In the genomic region with DNA sequence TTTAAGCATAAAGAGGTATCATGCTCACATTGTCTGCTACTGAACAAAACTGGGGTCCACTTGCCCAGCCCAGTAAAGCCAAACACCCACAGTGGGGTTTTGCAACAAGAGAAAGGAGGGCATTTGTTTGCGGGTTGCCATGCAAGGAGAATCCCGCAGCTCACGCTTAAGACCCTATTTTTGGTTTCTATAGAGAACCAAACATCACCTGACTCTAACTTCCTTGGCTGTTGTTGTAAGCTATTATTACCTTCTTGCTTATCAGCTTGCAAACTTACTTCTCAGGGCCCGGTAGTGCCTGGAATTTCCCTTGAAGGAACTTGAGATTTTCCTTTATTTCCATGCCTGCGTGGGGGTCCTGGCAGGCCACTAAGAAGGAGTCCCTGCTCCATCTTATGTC, we compare ENCODE assay signal across 19 cellular contexts. TPM values are rescaled to one million over a fixed set of nuclear protein-coding genes. Genes with fewer than 3 reads are reported as not detected.
A peak's percentile ranks its signal among the peaks of the same experiment; 100 is the strongest.
DNase-seq lines count a peak whose midpoint lies in the region; ATAC-seq, FAIRE-seq and TF ChIP-seq lines count a peak whose summit lies in the region.
"Had no signal": no experiment of that assay in that cellular context is flagged by ENCODE, and none has a peak within 500 bp of the region (broad histone marks: within the 10 kb centered on the region; RNA-seq: fewer than 3 reads in every experiment).

No MANE protein-coding gene starts in this region.

- H3K79me2 ChIP-seq in GM12878 (ENCODE audit: control insufficient read depth, insufficient read depth, low read length) = no peaks in the 10 kb centered on the region
- no peaks in the 10 kb centered on the region for H3K79me2 ChIP-seq in Karpas-422 (ENCODE audit: low read length)

- no peak overlapping the region for H3K4me3 ChIP-seq in cardiac muscle cell
- no peak overlapping the region for H3K4me3 ChIP-seq in GM12878
- no peak overlapping the region for H3K4me3 ChIP-seq in tibial nerve
- H3K4me3 ChIP-seq in Karpas-422 (ENCODE audit: low read length) = no peak overlapping the region
- H3K4me3 ChIP-seq: A549, K562, transverse colon had no signal

- RAD21 ChIA-PET in GM12878 (lab: Charles Lee; ENCODE audit: unreplicated experiment) = interaction anchor here (4.1 kb wide), 1 partner anchor 20 kb away, joined by 23 read pairs; no protein-coding TSS in a partner anchor

- H3K9ac ChIP-seq in GM12878 (ENCODE audit: control insufficient read depth, insufficient read depth, low read length) (no peak overlapping the region), Karpas-422 (ENCODE audit: low read length) (no peak overlapping the region)

- peaks cover 72% of the 10 kb centered on the region for H3K4me1 Mint-ChIP-seq in mesothelial cell of epicardium
- H3K4me1 Mint-ChIP-seq: CD8-positive, alpha-beta memory T cell had no signal

- in situ Hi-C loops in GM12878 (cut with MboI) = no loop called here

- SMC1A ChIA-PET in GM12878 (lab: Charles Lee; ENCODE audit: uncharacterized antibody, unreplicated experiment) = interaction anchor here (0.7 to 8.3 kb wide), 6 partner anchors 10 to 54 kb away, joined by 3 to 97 read pairs (median 5); no protein-coding TSS in a partner anchor

- H3K27ac Mint-ChIP-seq in mesothelial cell of epicardium = peak overlapping the region; percentile 77
- H3K27ac Mint-ChIP-seq: CD8-positive, alpha-beta memory T cell had no signal

- H3K27me3 ChIP-seq in cardiac muscle cell = no peaks in the 10 kb centered on the region
- H3K27me3 ChIP-seq in GM12878 (replicated peaks in 1 of 2; ENCODE audit: control insufficient read depth in 2 of 2, insufficient read depth in 2 of 2, low read length in 1 of 2) = no peaks in the 10 kb centered on the region
- no peaks in the 10 kb centered on the region for H3K27me3 ChIP-seq in tibial nerve
- no peaks in the 10 kb centered on the region for H3K27me3 ChIP-seq in Karpas-422 (ENCODE audit: low read length)
- H3K27me3 ChIP-seq: transverse colon had no signal

- H3K9me2 ChIP-seq in Karpas-422 (replicated peaks; ENCODE audit: insufficient read depth, low read length) = no peaks in the 10 kb centered on the region

- DNase-seq in cardiac muscle cell (ENCODE audit: low read depth in 1 of 2, low spot score in 1 of 2) (no peak), left ventricle myocardium superior (no peak), GM12878 (ENCODE audit: low read depth, low spot score) (no peak), mesothelial cell of epicardium (ENCODE audit: low spot score in 2 of 2, unreplicated experiment in 2 of 2) (no peak), tibial nerve (ENCODE audit: low spot score in 2 of 2) (no peak), Karpas-422 (no peak)
- DNase-seq: activated effector memory CD4-positive, alpha-beta T cell treated with anti-CD3 and anti-CD28 coated beads, Interleukin-2, amount 50 U/mL, for 16 hours; CD8-positive, alpha-beta memory T cell; NCI-H1694 treated with DMSO at 0.1 percent for 48 hours; SHP77; transverse colon had no signal

- TF ChIP-seq RAD21 in GM12878 (IDR thresholded peaks at IDR 0.05; ENCODE audit: insufficient read depth, low read depth, low read length) = no peak

- TF ChIP-seq POLR2A in GM12878 (IDR thresholded peaks at IDR 0.05; ENCODE audit: low read depth, low read length) (no peak), tibial nerve (IDR thresholded peaks at IDR 0.05) (no peak)

- H3K27me3 Mint-ChIP-seq in mesothelial cell of epicardium (ENCODE audit: low read depth) = no peaks in the 10 kb centered on the region

- CTCF ChIA-PET in GM12878 (lab: Yijun Ruan, JAX) = interaction anchor here (4.5 kb wide), 1 partner anchor 20 kb away, joined by 39 read pairs; no protein-coding TSS in a partner anchor

- H2AFZ ChIP-seq in GM12878 (ENCODE audit: control insufficient read depth, low read depth, low read length) = peak overlapping the region; percentile 43
- H2AFZ ChIP-seq in Karpas-422 (ENCODE audit: low read length) = no peak overlapping the region

- POLR2A ChIA-PET in GM12878 (lab: Charles Lee) = no interaction called here

- 34% methylated on average over 5 of the region's 5 CpGs for WGBS in GM12878 (ENCODE audit: insufficient coverage, insufficient replicate concordance, low lambda C conversion rate, missing lambda C conversion rate)
- WGBS in tibial nerve, 2 donors = 73 to 74% methylated on average over 5 of the region's 5 CpGs

- TF ChIP-seq EP300 in GM12878 (IDR thresholded peaks at IDR 0.05; ENCODE audit: borderline replicate concordance in 1 of 2, control insufficient read depth in 1 of 2, low read depth in 2 of 2, low read length in 2 of 2) (peak in 1 of 2 experiments; percentile 72; a peak in 2 of 4 replicates), tibial nerve (IDR thresholded peaks at IDR 0.05) (no peak)

- peaks cover 2% of the 10 kb centered on the region for H3K36me3 Mint-ChIP-seq in mesothelial cell of epicardium

- ATAC-seq in left ventricle myocardium superior = no peak
- no peak for ATAC-seq in GM12878
- ATAC-seq in GM19351 (IDR thresholded peaks at IDR 0.05; ENCODE audit: unreplicated experiment) = no peak
- ATAC-seq in HG03520 (IDR thresholded peaks at IDR 0.05; ENCODE audit: unreplicated experiment) = no peak
- ATAC-seq: A549; activated CD4-positive, CD25-positive, alpha-beta regulatory T cell treated with anti-CD3 and anti-CD28 coated beads, Interleukin-2, amount 50 U/mL, for 24 hours; K562 had no signal

- no TSS peak for BruUV-seq in GM12878 (replicated peaks; lab: Mats Ljungman, UMichigan)

- no peaks in the 10 kb centered on the region for H3K9me3 Mint-ChIP-seq in mesothelial cell of epicardium
- H3K9me3 Mint-ChIP-seq: CD8-positive, alpha-beta memory T cell had no signal

- TF ChIP-seq CTCF in cardiac muscle cell (IDR thresholded peaks at IDR 0.05; ENCODE audit: low read depth, low read length) (no peak), GM12878 (IDR thresholded peaks at IDR 0.05 in 2 of 3, conservative IDR thresholded peaks at IDR 0.05 in 1 of 3; ENCODE audit: control insufficient read depth in 2 of 3, extremely low read depth in 1 of 3, insufficient read depth in 1 of 3, low read depth in 3 of 3, low read length in 3 of 3) (no peak), mesothelial cell of epicardium (IDR thresholded peaks at IDR 0.05; ENCODE audit: unreplicated experiment) (no peak), tibial nerve (IDR thresholded peaks at IDR 0.05) (no peak)

- H3K27ac ChIP-seq in cardiac muscle cell (peak overlapping the region; percentile 78), GM12878 (ENCODE audit: control insufficient read depth, insufficient read depth) (peak overlapping the region; percentile 62; the same call in 1 of the 2 replicates), tibial nerve (peak overlapping the region in 3 of 4 donors; percentile 48 to 97 (median 86)), Karpas-422 (ENCODE audit: low read length) (no peak overlapping the region)

- peaks cover 46% of the 10 kb centered on the region for H3K4me1 ChIP-seq in cardiac muscle cell (ENCODE audit: low read depth)
- H3K4me1 ChIP-seq in GM12878 (ENCODE audit: control insufficient read depth, insufficient read depth, low read length) = peaks cover 45% of the 10 kb centered on the region
- peaks cover 0 to 75% (median 56%) of the 10 kb centered on the region in 4 donors for H3K4me1 ChIP-seq in tibial nerve
- H3K4me1 ChIP-seq in Karpas-422 (ENCODE audit: low read length) = no peaks in the 10 kb centered on the region

- intact Hi-C loops in left ventricle myocardium superior (cut with micrococcal nuclease) = loop anchor here (2.0 kb wide), 1 partner anchor 20 kb away; no protein-coding TSS in a partner anchor
- intact Hi-C loops in GM12878 (cut with micrococcal nuclease; ENCODE audit: unreplicated experiment) = no loop called here

- no peak overlapping the region for H3K4me3 Mint-ChIP-seq in mesothelial cell of epicardium
- H3K4me3 Mint-ChIP-seq: CD8-positive, alpha-beta memory T cell had no signal

- H4K20me1 ChIP-seq in GM12878 (ENCODE audit: control insufficient read depth, insufficient read depth) = no peaks in the 10 kb centered on the region
- H4K20me1 ChIP-seq in Karpas-422 (ENCODE audit: insufficient read depth, low read depth, low read length) = no peaks in the 10 kb centered on the region

- no peak for FAIRE-seq in GM12878 (lab: Jason Lieb, UNC)
- FAIRE-seq: A549, frontal cortex, K562 had no signal

- H3K4me2 ChIP-seq in GM12878 (ENCODE audit: control insufficient read depth, insufficient read depth) = peak overlapping the region; percentile 46
- H3K4me2 ChIP-seq in Karpas-422 (ENCODE audit: low read depth, low read length, poor library complexity, severe bottlenecking) = no peak overlapping the region
- H3K4me2 ChIP-seq: A549 had no signal

- H3K9me3 ChIP-seq in cardiac muscle cell (ENCODE audit: low read depth) (no peaks in the 10 kb centered on the region), GM12878 (replicated peaks; ENCODE audit: control insufficient read depth, insufficient read depth, low read length) (no peaks in the 10 kb centered on the region), tibial nerve (no peaks in the 10 kb centered on the region), Karpas-422 (ENCODE audit: low read length) (no peaks in the 10 kb centered on the region)
- H3K9me3 ChIP-seq: A549, transverse colon had no signal

- H3K36me3 ChIP-seq in cardiac muscle cell (no peaks in the 10 kb centered on the region), GM12878 (ENCODE audit: control insufficient read depth in 2 of 2, insufficient read depth in 2 of 2, low read length in 1 of 2) (no peaks in the 10 kb centered on the region), tibial nerve (no peaks in the 10 kb centered on the region), Karpas-422 (ENCODE audit: insufficient read depth, low read length) (no peaks in the 10 kb centered on the region)
- H3K36me3 ChIP-seq: transverse colon had no signal

RNA-seq across cellular contexts. Expression of gene IFIT3, which starts 20.7 kb away (rescaled TPM):
- total RNA-seq in cardiac muscle cell (0.21 and 0.24 TPM in 2 replicates), left ventricle myocardium superior (8.8 TPM), GM12878 (2014; rRNA removed) (39.1 and 55.0 TPM in 2 replicates), GM12878 (2014; rRNA removed; fragmentation: Illumina TruSeq; extraction: Trizol) (67.3 and 79.1 TPM in 2 replicates), GM12878 (2021) (38.9 and 44.4 TPM in 2 replicates), mesothelial cell of epicardium (14.3 to 17.8 TPM (median 14.9 TPM) in 3 replicates), tibial nerve (10 to 100 TPM in 3 of 4 donors, 1 to 10 TPM in 1; 7.2 to 24.9 (median 17.6) TPM)
- polyA plus RNA-seq in cardiac muscle cell (0.47 and 0.70 TPM in 2 replicates), GM12878 (2011; rRNA removed) (30.8 and 39.2 TPM in 2 replicates), GM12878 (2014; fragmentation: Illumina TruSeq; extraction: Trizol) (70.2 and 91.4 TPM in 2 replicates), GM12878 (2014; fragmentation: Nextera tagmentation; extraction: Ambion mirVana) (10 to 100 TPM; 27.0 to 50.4 TPM), GM12878 (2014; rRNA removed) (35.8 and 52.1 TPM in 2 replicates), GM12878 (2016; fragmentation: Nextera tagmentation; extraction: Ambion mirVana) (10 to 100 TPM; 51.7 to 53.0 TPM)
- 40.3 and 42.2 TPM in 2 replicates for total RNA-seq in GM12878 (2013; cell fraction: nucleolus; rRNA removed)
- 48.9 TPM for polyA plus RNA-seq in GM12878 (2011; ENCODE audit: low read depth)
- 14.8 and 16.3 TPM in 2 replicates for polyA plus RNA-seq in GM12878 (2011; cell fraction: cytosol; rRNA removed)
- polyA plus RNA-seq in GM12878 (2011; cell fraction: nucleus; rRNA removed) = 5.0 and 7.4 TPM in 2 replicates
- 50.2 and 51.6 TPM in 2 replicates for polyA plus RNA-seq in GM12878 (2012)
- polyA minus RNA-seq in GM12878 (2011; rRNA and poly(A)+ RNA removed) = 11.8 and 18.6 TPM in 2 replicates
- polyA minus RNA-seq in GM12878 (2011; cell fraction: cytosol; rRNA and poly(A)+ RNA removed) = 8.5 and 9.2 TPM in 2 replicates
- polyA minus RNA-seq in GM12878 (2011; cell fraction: nucleus; rRNA and poly(A)+ RNA removed) = 4.0 and 6.0 TPM in 2 replicates
- 1.0 and 1.4 TPM in 2 replicates for total RNA-seq in Karpas-422 (2014; rRNA removed; shearing (Covaris generic); ENCODE audit: low replicate concordance)

RNA-seq across cellular contexts. Expression of gene IFIT1B, which starts 29.4 kb away (rescaled TPM):
- total RNA-seq in cardiac muscle cell (not detected in 2 replicates), left ventricle myocardium superior (not detected), GM12878 (2014; rRNA removed) (not detected in 2 replicates), GM12878 (2014; rRNA removed; fragmentation: Illumina TruSeq; extraction: Trizol) (not detected in 2 replicates), GM12878 (2021) (not detected in 2 replicates), mesothelial cell of epicardium (not detected in 3 replicates), tibial nerve (not detected)
- polyA plus RNA-seq in cardiac muscle cell (0.31 and 0.99 TPM in 2 replicates), GM12878 (2011; rRNA removed) (not detected in 2 replicates), GM12878 (2014; fragmentation: Illumina TruSeq; extraction: Trizol) (0.17 TPM in 1 of 2 replicates, not detected in the other), GM12878 (2014; fragmentation: Nextera tagmentation; extraction: Ambion mirVana) (under 1 TPM in 1 of 2 experiments, not detected in 1; 0.04 TPM), GM12878 (2014; rRNA removed) (not detected in 2 replicates), GM12878 (2016; fragmentation: Nextera tagmentation; extraction: Ambion mirVana) (not detected)
- not detected in 2 replicates for total RNA-seq in GM12878 (2013; cell fraction: nucleolus; rRNA removed)
- polyA plus RNA-seq in GM12878 (2011; ENCODE audit: low read depth) = not detected
- polyA plus RNA-seq in GM12878 (2011; cell fraction: cytosol; rRNA removed) = not detected in 2 replicates
- polyA plus RNA-seq in GM12878 (2011; cell fraction: nucleus; rRNA removed) = not detected in 2 replicates
- not detected in 2 replicates for polyA plus RNA-seq in GM12878 (2012)
- 0.15 TPM in 1 of 2 replicates, not detected in the other for polyA minus RNA-seq in GM12878 (2011; rRNA and poly(A)+ RNA removed)
- polyA minus RNA-seq in GM12878 (2011; cell fraction: cytosol; rRNA and poly(A)+ RNA removed) = not detected in 2 replicates
- polyA minus RNA-seq in GM12878 (2011; cell fraction: nucleus; rRNA and poly(A)+ RNA removed) = not detected in 2 replicates
- 0.78 TPM in 1 of 2 replicates, not detected in the other for total RNA-seq in Karpas-422 (2014; rRNA removed; shearing (Covaris generic); ENCODE audit: low replicate concordance)
- total RNA-seq: CD8-positive, alpha-beta memory T cell; K562; mesenteric fat pad; T-helper 2 cell treated with Interferon-gamma antibody and Interleukin-4, amounts not matched to agents 100 ng/mL and 5 ng/mL, for 36 hours; transverse colon had no signal
- polyA plus RNA-seq: A549, K562 had no signal

RNA-seq across cellular contexts. Expression of gene IFIT1, which starts 44.0 kb away (rescaled TPM):
- total RNA-seq in cardiac muscle cell (22.7 and 23.9 TPM in 2 replicates), left ventricle myocardium superior (48.0 TPM), GM12878 (2014; rRNA removed) (19.7 and 29.8 TPM in 2 replicates), GM12878 (2014; rRNA removed; fragmentation: Illumina TruSeq; extraction: Trizol) (32.0 and 39.2 TPM in 2 replicates), GM12878 (2021) (18.8 and 22.5 TPM in 2 replicates), mesothelial cell of epicardium (34.5 to 44.1 TPM (median 35.4 TPM) in 3 replicates), tibial nerve (10 to 100 TPM in 3 of 4 donors, 1 to 10 TPM in 1; 7.2 to 17.0 (median 13.9) TPM)
- polyA plus RNA-seq in cardiac muscle cell (24.4 and 32.8 TPM in 2 replicates), GM12878 (2011; rRNA removed) (23.4 and 36.6 TPM in 2 replicates), GM12878 (2014; fragmentation: Illumina TruSeq; extraction: Trizol) (31.5 and 44.4 TPM in 2 replicates), GM12878 (2014; fragmentation: Nextera tagmentation; extraction: Ambion mirVana) (10 to 100 TPM; 28.9 to 37.2 TPM), GM12878 (2014; rRNA removed) (17.5 and 21.3 TPM in 2 replicates), GM12878 (2016; fragmentation: Nextera tagmentation; extraction: Ambion mirVana) (10 to 100 TPM; 13.9 to 16.1 TPM)
- 2.5 and 3.2 TPM in 2 replicates for total RNA-seq in GM12878 (2013; cell fraction: nucleolus; rRNA removed)
- 18.2 TPM for polyA plus RNA-seq in GM12878 (2011; ENCODE audit: low read depth)
- polyA plus RNA-seq in GM12878 (2011; cell fraction: cytosol; rRNA removed) = 6.9 and 8.8 TPM in 2 replicates
- 9.0 and 10.0 TPM in 2 replicates for polyA plus RNA-seq in GM12878 (2011; cell fraction: nucleus; rRNA removed)
- polyA plus RNA-seq in GM12878 (2012) = 16.1 and 18.3 TPM in 2 replicates
- polyA minus RNA-seq in GM12878 (2011; rRNA and poly(A)+ RNA removed) = 6.9 and 8.9 TPM in 2 replicates
- 3.3 and 4.0 TPM in 2 replicates for polyA minus RNA-seq in GM12878 (2011; cell fraction: cytosol; rRNA and poly(A)+ RNA removed)
- 2.1 and 3.2 TPM in 2 replicates for polyA minus RNA-seq in GM12878 (2011; cell fraction: nucleus; rRNA and poly(A)+ RNA removed)
- total RNA-seq in Karpas-422 (2014; rRNA removed; shearing (Covaris generic); ENCODE audit: low replicate concordance) = 0.18 and 0.30 TPM in 2 replicates

RNA-seq across cellular contexts. Expression of gene IFIT2, which starts 46.6 kb away (rescaled TPM):
- total RNA-seq in cardiac muscle cell = not detected in 2 replicates
- polyA plus RNA-seq in cardiac muscle cell = 0.07 and 0.25 TPM in 2 replicates
- 7.0 TPM for total RNA-seq in left ventricle myocardium superior
- total RNA-seq in GM12878 (2013; cell fraction: nucleolus; rRNA removed) = 7.9 and 8.2 TPM in 2 replicates
- 5.2 and 6.8 TPM in 2 replicates for total RNA-seq in GM12878 (2014; rRNA removed)
- total RNA-seq in GM12878 (2014; rRNA removed; fragmentation: Illumina TruSeq; extraction: Trizol) = 10.7 and 13.4 TPM in 2 replicates
- total RNA-seq in GM12878 (2021) = 7.1 and 9.0 TPM in 2 replicates
- polyA plus RNA-seq in GM12878 (2011; ENCODE audit: low read depth) = 6.5 TPM
- polyA plus RNA-seq in GM12878 (2011; rRNA removed) = 9.4 and 15.7 TPM in 2 replicates
- 3.3 and 3.7 TPM in 2 replicates for polyA plus RNA-seq in GM12878 (2011; cell fraction: cytosol; rRNA removed)
- polyA plus RNA-seq in GM12878 (2011; cell fraction: nucleus; rRNA removed) = 3.8 and 4.6 TPM in 2 replicates
- polyA plus RNA-seq in GM12878 (2012) = 6.9 and 13.1 TPM in 2 replicates
- polyA plus RNA-seq in GM12878 (2014; fragmentation: Illumina TruSeq; extraction: Trizol) = 9.6 and 15.0 TPM in 2 replicates
- 10 to 100 TPM; 11.8 to 14.8 TPM for polyA plus RNA-seq in GM12878 (2014; fragmentation: Nextera tagmentation; extraction: Ambion mirVana)
- polyA plus RNA-seq in GM12878 (2014; rRNA removed) = 5.0 and 8.1 TPM in 2 replicates
- polyA plus RNA-seq in GM12878 (2016; fragmentation: Nextera tagmentation; extraction: Ambion mirVana) = 1 to 10 TPM; 9.8 to 9.9 TPM
- polyA minus RNA-seq in GM12878 (2011; rRNA and poly(A)+ RNA removed) = 5.8 and 7.8 TPM in 2 replicates
- 1.9 and 2.1 TPM in 2 replicates for polyA minus RNA-seq in GM12878 (2011; cell fraction: cytosol; rRNA and poly(A)+ RNA removed)
- polyA minus RNA-seq in GM12878 (2011; cell fraction: nucleus; rRNA and poly(A)+ RNA removed) = 4.7 and 5.1 TPM in 2 replicates
- 2.3 to 3.6 TPM (median 2.9 TPM) in 3 replicates for total RNA-seq in mesothelial cell of epicardium
- total RNA-seq in tibial nerve = 10 to 100 TPM in 1 of 4 donors, 1 to 10 TPM in 3; 3.3 to 11.4 (median 6.0) TPM
- 0.75 and 0.97 TPM in 2 replicates for total RNA-seq in Karpas-422 (2014; rRNA removed; shearing (Covaris generic); ENCODE audit: low replicate concordance)
